In genomic region chr14:95522116-95522515, GRCh38 we compare ENCODE assay signal across 17 cellular contexts. TPM values are rescaled to one million over a fixed set of nuclear protein-coding genes. Genes with fewer than 3 reads are reported as not detected.
DNase-seq lines count a peak whose midpoint lies in the region; ATAC-seq and TF ChIP-seq lines count a peak whose summit lies in the region.
"Had no signal": no experiment of that assay in that cellular context is flagged by ENCODE, and none has a peak within 500 bp of the region (broad histone marks: within the 10 kb centered on the region; RNA-seq: fewer than 3 reads in every experiment).

No MANE protein-coding gene starts in this region.

- CTCF ChIA-PET in CD8-positive, alpha-beta memory T cell (lab: Charles Lee) = interaction anchor here (1.4 to 3.4 kb wide), 5 partner anchors 12 to 95 kb away, joined by 4 to 41 read pairs (median 14); partner anchors contain the start of gene GLRX5

- no peak for TF ChIP-seq CTCF in glutamatergic neuron (IDR thresholded peaks at IDR 0.05; ENCODE audit: partially characterized antibody, unreplicated experiment)

- no peak for ATAC-seq in naive B cell (ENCODE audit: low read depth in 2 of 2)
- ATAC-seq: A549 had no signal

- peak overlapping the region; percentile 76 for H3K4me3 Mint-ChIP-seq in activated CD4-positive, alpha-beta T cell treated with anti-CD3 and anti-CD28 coated beads, Interleukin-2, amount 10 ng/mL, durations not matched to agents 24 days and 14 days
- H3K4me3 Mint-ChIP-seq in CD8-positive, alpha-beta memory T cell = peak overlapping the region in 3 of 7 donors; percentile 4 to 66 (median 49)
- H3K4me3 Mint-ChIP-seq in activated T-helper 2 cell treated with anti-CD3 and anti-CD28 coated beads, Interferon-gamma antibody, Interleukin-2, Interleukin-4, amounts not matched to agents 10 μg/mL and 5 μg/mL and 100 μg/mL, durations not matched to agents 14 hours and 24 hours and 36 hours (ENCODE audit: low read depth) = peak overlapping the region; percentile 3
- H3K4me3 Mint-ChIP-seq in naive B cell = no peak overlapping the region
- no peak overlapping the region for H3K4me3 Mint-ChIP-seq in glutamatergic neuron (ENCODE audit: unreplicated experiment)
- H3K4me3 Mint-ChIP-seq: nephron progenitor cell had no signal

- no peaks in the 10 kb centered on the region for H3K36me3 ChIP-seq in CD8-positive, alpha-beta memory T cell (ENCODE audit: insufficient read depth, low read length)
- H3K36me3 ChIP-seq: vagina had no signal

- intact Hi-C loops in activated CD4-positive, alpha-beta T cell treated with anti-CD3 and anti-CD28 coated beads, Interleukin-2, amount 10 ng/mL, durations not matched to agents 24 days and 14 days (cut with micrococcal nuclease) = loop anchor here (5.0 kb wide), 1 partner anchor 255 kb away; no protein-coding TSS in a partner anchor
- intact Hi-C loops in activated T-helper 2 cell treated with anti-CD3 and anti-CD28 coated beads, Interferon-gamma antibody, Interleukin-2, Interleukin-4, amounts not matched to agents 10 μg/mL and 5 μg/mL and 100 μg/mL, durations not matched to agents 14 hours and 24 hours and 36 hours (cut with micrococcal nuclease) = loop anchor here (2.0 to 5.0 kb wide), 4 partner anchors 41 to 1545 kb away; partner anchors contain the start of genes ASB2 and DICER1

- peaks cover 85% of the 10 kb centered on the region for H3K4me1 ChIP-seq in CD8-positive, alpha-beta memory T cell (ENCODE audit: insufficient read depth, low read length)

- H3K4me3 ChIP-seq in CD8-positive, alpha-beta memory T cell (ENCODE audit: low read length) = peak overlapping the region; percentile 54
- H3K4me3 ChIP-seq: A549, vagina had no signal

- no peaks in the 10 kb centered on the region for H3K27me3 ChIP-seq in CD8-positive, alpha-beta memory T cell (ENCODE audit: insufficient read depth, low read length, poor library complexity, severe bottlenecking)
- H3K27me3 ChIP-seq: vagina had no signal

- DNase-seq in activated CD4-positive, alpha-beta T cell treated with anti-CD3 and anti-CD28 coated beads, Interleukin-2, amount 10 ng/mL, durations not matched to agents 24 days and 14 days = no peak
- no peak for DNase-seq in activated CD4-positive, alpha-beta T cell treated with anti-CD3 and anti-CD28 coated beads, Interleukin-2, amount 50 U/mL, for 4 hours
- no peak for DNase-seq in CD8-positive, alpha-beta memory T cell
- no peak for DNase-seq in activated T-helper 2 cell treated with anti-CD3 and anti-CD28 coated beads, Interferon-gamma antibody, Interleukin-2, Interleukin-4, amounts not matched to agents 10 μg/mL and 5 μg/mL and 100 μg/mL, durations not matched to agents 14 hours and 24 hours and 36 hours (ENCODE audit: low spot score)
- no peak for DNase-seq in naive B cell
- DNase-seq in NCI-H2171 (lab: John Stamatoyannopoulos, UW) = no peak
- no peak for DNase-seq in NCI-H69 (lab: John Stamatoyannopoulos, UW)
- no peak for DNase-seq in glutamatergic neuron
- DNase-seq: activated CD4-positive, CD25-positive, alpha-beta regulatory T cell treated with anti-CD3 and anti-CD28 coated beads, Interleukin-2, amount 50 U/mL, for 72 hours; NCI-H1436 treated with DMSO at 0.1 percent for 48 hours; nephron progenitor cell; RPMI8226; stimulated activated CD4-positive, alpha-beta T cell treated with anti-CD3 and anti-CD28 coated beads, Interleukin-15, amount 100 ng/mL, for 24 hours had no signal

- no peak overlapping the region for H3K27ac ChIP-seq in CD8-positive, alpha-beta memory T cell (ENCODE audit: low read depth, low read length)
- H3K27ac ChIP-seq: A549, vagina had no signal

- H3K36me3 Mint-ChIP-seq in activated CD4-positive, alpha-beta T cell treated with anti-CD3 and anti-CD28 coated beads, Interleukin-2, amount 10 ng/mL, durations not matched to agents 24 days and 14 days (ENCODE audit: low read depth) = no peaks in the 10 kb centered on the region
- no peaks in the 10 kb centered on the region for H3K36me3 Mint-ChIP-seq in CD8-positive, alpha-beta memory T cell
- H3K36me3 Mint-ChIP-seq in activated T-helper 2 cell treated with anti-CD3 and anti-CD28 coated beads, Interferon-gamma antibody, Interleukin-2, Interleukin-4, amounts not matched to agents 10 μg/mL and 5 μg/mL and 100 μg/mL, durations not matched to agents 14 hours and 24 hours and 36 hours (ENCODE audit: low read depth) = peaks cover 3% of the 10 kb centered on the region
- H3K36me3 Mint-ChIP-seq in naive B cell = no peaks in the 10 kb centered on the region
- no peaks in the 10 kb centered on the region for H3K36me3 Mint-ChIP-seq in glutamatergic neuron (ENCODE audit: unreplicated experiment)

- POLR2A ChIA-PET in CD8-positive, alpha-beta memory T cell (lab: Charles Lee) = no interaction called here

- H3K9me3 ChIP-seq in CD8-positive, alpha-beta memory T cell (ENCODE audit: low read length) = no peaks in the 10 kb centered on the region
- H3K9me3 ChIP-seq: A549, vagina had no signal

- H3K4me1 Mint-ChIP-seq in activated CD4-positive, alpha-beta T cell treated with anti-CD3 and anti-CD28 coated beads, Interleukin-2, amount 10 ng/mL, durations not matched to agents 24 days and 14 days = peaks cover 87% of the 10 kb centered on the region
- peaks cover 74 to 90% (median 83%) of the 10 kb centered on the region in 3 donors for H3K4me1 Mint-ChIP-seq in CD8-positive, alpha-beta memory T cell
- H3K4me1 Mint-ChIP-seq in activated T-helper 2 cell treated with anti-CD3 and anti-CD28 coated beads, Interferon-gamma antibody, Interleukin-2, Interleukin-4, amounts not matched to agents 10 μg/mL and 5 μg/mL and 100 μg/mL, durations not matched to agents 14 hours and 24 hours and 36 hours (ENCODE audit: low read depth) = peaks cover 87% of the 10 kb centered on the region
- H3K4me1 Mint-ChIP-seq in naive B cell (peaks cover 57 to 61% (median 58%) of the 10 kb centered on the region in 3 donors), glutamatergic neuron (ENCODE audit: low read depth, unreplicated experiment) (peaks cover 37% of the 10 kb centered on the region)

- H3K27me3 Mint-ChIP-seq in activated CD4-positive, alpha-beta T cell treated with anti-CD3 and anti-CD28 coated beads, Interleukin-2, amount 10 ng/mL, durations not matched to agents 24 days and 14 days = no peaks in the 10 kb centered on the region
- H3K27me3 Mint-ChIP-seq in CD8-positive, alpha-beta memory T cell = no peaks in the 10 kb centered on the region
- H3K27me3 Mint-ChIP-seq in activated T-helper 2 cell treated with anti-CD3 and anti-CD28 coated beads, Interferon-gamma antibody, Interleukin-2, Interleukin-4, amounts not matched to agents 10 μg/mL and 5 μg/mL and 100 μg/mL, durations not matched to agents 14 hours and 24 hours and 36 hours (ENCODE audit: low read depth) = no peaks in the 10 kb centered on the region
- H3K27me3 Mint-ChIP-seq in naive B cell = no peaks in the 10 kb centered on the region
- H3K27me3 Mint-ChIP-seq in glutamatergic neuron (ENCODE audit: unreplicated experiment) = peaks cover 8% of the 10 kb centered on the region

- peak overlapping the region; percentile 96 for H3K27ac Mint-ChIP-seq in activated CD4-positive, alpha-beta T cell treated with anti-CD3 and anti-CD28 coated beads, Interleukin-2, amount 10 ng/mL, durations not matched to agents 24 days and 14 days
- H3K27ac Mint-ChIP-seq in CD8-positive, alpha-beta memory T cell = peak overlapping the region; percentile 90 to 97 (median 92)
- H3K27ac Mint-ChIP-seq in activated T-helper 2 cell treated with anti-CD3 and anti-CD28 coated beads, Interferon-gamma antibody, Interleukin-2, Interleukin-4, amounts not matched to agents 10 μg/mL and 5 μg/mL and 100 μg/mL, durations not matched to agents 14 hours and 24 hours and 36 hours = peak overlapping the region; percentile 96
- peak overlapping the region in 4 of 6 donors; percentile 4 to 75 (median 32) for H3K27ac Mint-ChIP-seq in naive B cell
- no peak overlapping the region for H3K27ac Mint-ChIP-seq in glutamatergic neuron (ENCODE audit: unreplicated experiment)
- H3K27ac Mint-ChIP-seq: nephron progenitor cell had no signal

- H3K9me3 Mint-ChIP-seq in activated CD4-positive, alpha-beta T cell treated with anti-CD3 and anti-CD28 coated beads, Interleukin-2, amount 10 ng/mL, durations not matched to agents 24 days and 14 days = no peaks in the 10 kb centered on the region
- no peaks in the 10 kb centered on the region for H3K9me3 Mint-ChIP-seq in CD8-positive, alpha-beta memory T cell
- no peaks in the 10 kb centered on the region for H3K9me3 Mint-ChIP-seq in activated T-helper 2 cell treated with anti-CD3 and anti-CD28 coated beads, Interferon-gamma antibody, Interleukin-2, Interleukin-4, amounts not matched to agents 10 μg/mL and 5 μg/mL and 100 μg/mL, durations not matched to agents 14 hours and 24 hours and 36 hours
- H3K9me3 Mint-ChIP-seq in naive B cell = no peaks in the 10 kb centered on the region
- peaks cover 4% of the 10 kb centered on the region for H3K9me3 Mint-ChIP-seq in glutamatergic neuron (ENCODE audit: unreplicated experiment)
- H3K9me3 Mint-ChIP-seq: nephron progenitor cell had no signal

RNA-seq across cellular contexts. Expression of gene SYNE3, which starts 5.7 kb away (rescaled TPM):
- 45.2 and 46.3 TPM in 2 replicates for total RNA-seq in activated CD4-positive, alpha-beta T cell treated with anti-CD3 and anti-CD28 coated beads, Interleukin-2, amount 10 ng/mL, durations not matched to agents 24 days and 14 days
- 10 to 100 TPM; 37.6 to 39.7 TPM for total RNA-seq in CD8-positive, alpha-beta memory T cell
- polyA plus RNA-seq in CD8-positive, alpha-beta memory T cell = 4.3 TPM
- 36.5 and 40.1 TPM in 2 replicates for total RNA-seq in activated T-helper 2 cell treated with anti-CD3 and anti-CD28 coated beads, Interferon-gamma antibody, Interleukin-2, Interleukin-4, amounts not matched to agents 10 μg/mL and 5 μg/mL and 100 μg/mL, durations not matched to agents 14 hours and 24 hours and 36 hours
- 1 to 10 TPM in 5 of 6 donors, under 1 TPM in 1; 0.71 to 9.4 (median 5.3) TPM for polyA plus RNA-seq in naive B cell (ENCODE audit: low read depth in 6 of 6)
- 7.1 TPM for total RNA-seq in glutamatergic neuron (ENCODE audit: unreplicated experiment)
- total RNA-seq: epithelial cell of proximal tubule, H1 had no signal

RNA-seq across cellular contexts. Expression of gene GLRX5, which starts 12.7 kb away (rescaled TPM):
- total RNA-seq in activated CD4-positive, alpha-beta T cell treated with anti-CD3 and anti-CD28 coated beads, Interleukin-2, amount 10 ng/mL, durations not matched to agents 24 days and 14 days = 43.7 and 45.6 TPM in 2 replicates
- total RNA-seq in CD8-positive, alpha-beta memory T cell = 10 to 100 TPM; 52.9 to 54.6 TPM
- polyA plus RNA-seq in CD8-positive, alpha-beta memory T cell = 72.9 TPM
- 32.4 and 39.4 TPM in 2 replicates for total RNA-seq in activated T-helper 2 cell treated with anti-CD3 and anti-CD28 coated beads, Interferon-gamma antibody, Interleukin-2, Interleukin-4, amounts not matched to agents 10 μg/mL and 5 μg/mL and 100 μg/mL, durations not matched to agents 14 hours and 24 hours and 36 hours
- 10 to 100 TPM; 51.3 to 98.1 (median 62.4) TPM for polyA plus RNA-seq in naive B cell (ENCODE audit: low read depth in 6 of 6)
- total RNA-seq in glutamatergic neuron (ENCODE audit: unreplicated experiment) = 38.9 TPM

Comparison
In these comparisons a context has a peak if more than half of its experiments do, and no peak if none do; other contexts are left out.
1. H3K4me3 Mint-ChIP-seq: peak in activated CD4-positive, alpha-beta T cell treated with anti-CD3 and anti-CD28 coated beads, Interleukin-2, amount 10 ng/mL, durations not matched to agents 24 days and 14 days (single experiment) and activated T-helper 2 cell treated with anti-CD3 and anti-CD28 coated beads, Interferon-gamma antibody, Interleukin-2, Interleukin-4, amounts not matched to agents 10 μg/mL and 5 μg/mL and 100 μg/mL, durations not matched to agents 14 hours and 24 hours and 36 hours (single experiment); none in naive B cell (0 of 8) and glutamatergic neuron (single experiment).